ENCODE assay signal across 9 cellular contexts in the genomic region with DNA sequence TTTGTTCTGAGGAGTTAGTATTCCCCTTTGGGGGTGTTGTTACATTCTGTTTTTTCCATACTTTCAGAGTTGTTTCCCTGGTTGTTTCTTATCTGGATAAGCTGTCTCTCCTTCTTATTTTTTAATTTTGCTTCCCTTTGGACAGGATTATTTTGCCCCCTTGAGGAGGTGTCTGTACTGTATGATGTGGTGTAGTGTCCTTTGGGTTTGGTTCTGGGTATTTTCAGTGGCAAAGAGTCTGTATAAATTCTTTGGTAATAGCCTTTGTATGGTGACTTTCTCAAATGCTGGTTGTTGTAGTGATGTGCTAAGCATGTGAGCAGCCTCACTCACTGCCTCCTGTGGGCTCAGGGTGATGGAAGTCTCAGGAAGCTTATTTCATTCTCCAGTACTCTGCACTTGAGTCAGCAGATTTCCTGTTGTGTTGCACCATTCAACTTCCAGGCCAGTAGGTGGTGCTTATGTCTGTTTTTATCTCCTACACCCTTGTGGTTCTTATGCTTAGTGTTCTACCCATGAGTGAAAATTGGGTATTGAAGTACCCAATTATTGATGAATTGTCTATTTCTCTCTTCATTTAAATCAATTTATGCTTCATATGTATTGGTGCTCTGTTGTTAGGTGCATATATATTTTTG.
A peak's percentile ranks its signal among the peaks of the same experiment; 100 is the strongest.
DNase-seq lines count a peak whose midpoint lies in the region; ATAC-seq and TF ChIP-seq lines count a peak whose summit lies in the region.
"Had no signal": no experiment of that assay in that cellular context is flagged by ENCODE, and none has a peak within 500 bp of the region (broad histone marks: within the 10 kb centered on the region; RNA-seq: fewer than 3 reads in every experiment).

No MANE protein-coding gene starts in this region.

- H3K4me3 Mint-ChIP-seq in activated CD8-positive, alpha-beta T cell treated with anti-CD3 and anti-CD28 coated beads for 36 hours, result no peak overlapping the region

- no peaks in the 10 kb centered on the region for H3K4me1 ChIP-seq in left lung
- no peaks in the 10 kb centered on the region for H3K4me1 ChIP-seq in gastroesophageal sphincter
- H3K4me1 ChIP-seq: adrenal gland had no signal

- H3K4me1 Mint-ChIP-seq in activated CD8-positive, alpha-beta T cell treated with anti-CD3 and anti-CD28 coated beads for 36 hours (ENCODE audit: low read depth), result no peaks in the 10 kb centered on the region

- H3K27me3 Mint-ChIP-seq in activated CD8-positive, alpha-beta T cell treated with anti-CD3 and anti-CD28 coated beads for 36 hours, result peaks cover 6% of the 10 kb centered on the region

- peak; percentile 4 for DNase-seq in NK-92 treated with Interleukin-12 subunit alpha and Interleukin-12 subunit beta, amount 100 ng/mL, for 24 hours (lab: John Stamatoyannopoulos, UW)
- no peak for DNase-seq in NK-92 (lab: John Stamatoyannopoulos, UW; ENCODE audit: unreplicated experiment)
- DNase-seq in activated CD8-positive, alpha-beta T cell treated with anti-CD3 and anti-CD28 coated beads for 36 hours, result peak; percentile 33
- DNase-seq in left lung, result no peak
- DNase-seq in NCI-H2107 treated with DMSO at 0.1 percent for 48 hours (lab: John Stamatoyannopoulos, UW; ENCODE audit: unreplicated experiment), result no peak

- ATAC-seq in GM21423 (IDR thresholded peaks at IDR 0.05; ENCODE audit: unreplicated experiment) (peak; percentile 73), left lung (peak; percentile 86), gastroesophageal sphincter (no peak)
- peak; percentile 73 for ATAC-seq in activated CD8-positive, alpha-beta T cell treated with anti-CD3 and anti-CD28 coated beads for 36 hours

- intact Hi-C loops in activated CD8-positive, alpha-beta T cell treated with anti-CD3 and anti-CD28 coated beads for 36 hours (cut with micrococcal nuclease), result loop anchor here (5.0 kb wide), 1 partner anchor 176 kb away; no protein-coding TSS in a partner anchor
- intact Hi-C loops in left lung (cut with DNase I), result no loop called here

- TF ChIP-seq POLR2A in gastroesophageal sphincter (IDR thresholded peaks at IDR 0.05), result no peak

- H3K9me3 Mint-ChIP-seq in activated CD8-positive, alpha-beta T cell treated with anti-CD3 and anti-CD28 coated beads for 36 hours, result no peaks in the 10 kb centered on the region

- H3K27ac ChIP-seq in left lung (no peak overlapping the region), gastroesophageal sphincter (no peak overlapping the region)
- H3K27ac ChIP-seq: adrenal gland had no signal

- POLR2A ChIA-PET in activated CD8-positive, alpha-beta T cell treated with anti-CD3 and anti-CD28 coated beads for 36 hours (lab: Charles Lee), result interaction anchor here (1.0 kb wide), 1 partner anchor 231 kb away, joined by 3 read pairs; no protein-coding TSS in a partner anchor

- peak; percentile 54 for TF ChIP-seq CTCF in activated CD8-positive, alpha-beta T cell treated with anti-CD3 and anti-CD28 coated beads for 36 hours (IDR thresholded peaks at IDR 0.05)
- TF ChIP-seq CTCF in left lung (IDR thresholded peaks at IDR 0.05), result peak; percentile 23 to 30
- TF ChIP-seq CTCF in gastroesophageal sphincter (IDR thresholded peaks at IDR 0.05), result no peak

- H3K36me3 ChIP-seq in left lung (no peaks in the 10 kb centered on the region), gastroesophageal sphincter (no peaks in the 10 kb centered on the region)
- H3K36me3 ChIP-seq: adrenal gland had no signal

- peak; percentile 41; the same call in 1 of the 2 replicates for TF ChIP-seq RAD21 in Ishikawa (IDR thresholded peaks at IDR 0.05; ENCODE audit: low read depth)

- no peak overlapping the region for H3K4me3 ChIP-seq in left lung
- H3K4me3 ChIP-seq in gastroesophageal sphincter, result no peak overlapping the region
- H3K4me3 ChIP-seq: adrenal gland had no signal

- peaks cover 0 to 4% of the 10 kb centered on the region in 2 donors for H3K9me3 ChIP-seq in left lung
- H3K9me3 ChIP-seq in gastroesophageal sphincter, result peaks cover 0 to 10% (median 0%) of the 10 kb centered on the region in 3 donors
- H3K9me3 ChIP-seq: adrenal gland had no signal

- TF ChIP-seq EP300 in Ishikawa (IDR thresholded peaks at IDR 0.05; ENCODE audit: borderline replicate concordance) (no peak), gastroesophageal sphincter (IDR thresholded peaks at IDR 0.05) (no peak)

- H3K27me3 ChIP-seq in left lung (no peaks in the 10 kb centered on the region), gastroesophageal sphincter (no peaks in the 10 kb centered on the region)
- H3K27me3 ChIP-seq: adrenal gland had no signal

- H3K27ac Mint-ChIP-seq in activated CD8-positive, alpha-beta T cell treated with anti-CD3 and anti-CD28 coated beads for 36 hours, result no peak overlapping the region

- CTCF ChIA-PET in activated CD8-positive, alpha-beta T cell treated with anti-CD3 and anti-CD28 coated beads for 36 hours (lab: Charles Lee), result interaction anchor here (0.7 to 1.4 kb wide), 3 partner anchors 14 to 184 kb away, joined by 3 to 7 read pairs (median 4); no protein-coding TSS in a partner anchor

- H3K36me3 Mint-ChIP-seq in activated CD8-positive, alpha-beta T cell treated with anti-CD3 and anti-CD28 coated beads for 36 hours (ENCODE audit: low read depth), result no peaks in the 10 kb centered on the region

TF ChIP-seq in Ishikawa, 13 proteins besides CTCF, POLR2A, EP300 and RAD21:
- TF ChIP-seq EGR1 (IDR thresholded peaks at IDR 0.05) (no peak), YY1 (IDR thresholded peaks at IDR 0.05; ENCODE audit: low read depth) (no peak), FOXM1 (IDR thresholded peaks at IDR 0.05; ENCODE audit: borderline replicate concordance, low read depth) (no peak), NFIC (IDR thresholded peaks at IDR 0.05) (no peak), TEAD4 (IDR thresholded peaks at IDR 0.05) (no peak), ZBTB7A (IDR thresholded peaks at IDR 0.05; ENCODE audit: low read depth) (no peak), CEBPB (IDR thresholded peaks at IDR 0.05) (no peak), TAF1 (IDR thresholded peaks at IDR 0.05; ENCODE audit: low read depth) (no peak), CREB1 (IDR thresholded peaks at IDR 0.05; ENCODE audit: low read depth) (no peak), TCF12 (IDR thresholded peaks at IDR 0.05; ENCODE audit: low read depth) (no peak)
- TF ChIP-seq, protein P1, sequence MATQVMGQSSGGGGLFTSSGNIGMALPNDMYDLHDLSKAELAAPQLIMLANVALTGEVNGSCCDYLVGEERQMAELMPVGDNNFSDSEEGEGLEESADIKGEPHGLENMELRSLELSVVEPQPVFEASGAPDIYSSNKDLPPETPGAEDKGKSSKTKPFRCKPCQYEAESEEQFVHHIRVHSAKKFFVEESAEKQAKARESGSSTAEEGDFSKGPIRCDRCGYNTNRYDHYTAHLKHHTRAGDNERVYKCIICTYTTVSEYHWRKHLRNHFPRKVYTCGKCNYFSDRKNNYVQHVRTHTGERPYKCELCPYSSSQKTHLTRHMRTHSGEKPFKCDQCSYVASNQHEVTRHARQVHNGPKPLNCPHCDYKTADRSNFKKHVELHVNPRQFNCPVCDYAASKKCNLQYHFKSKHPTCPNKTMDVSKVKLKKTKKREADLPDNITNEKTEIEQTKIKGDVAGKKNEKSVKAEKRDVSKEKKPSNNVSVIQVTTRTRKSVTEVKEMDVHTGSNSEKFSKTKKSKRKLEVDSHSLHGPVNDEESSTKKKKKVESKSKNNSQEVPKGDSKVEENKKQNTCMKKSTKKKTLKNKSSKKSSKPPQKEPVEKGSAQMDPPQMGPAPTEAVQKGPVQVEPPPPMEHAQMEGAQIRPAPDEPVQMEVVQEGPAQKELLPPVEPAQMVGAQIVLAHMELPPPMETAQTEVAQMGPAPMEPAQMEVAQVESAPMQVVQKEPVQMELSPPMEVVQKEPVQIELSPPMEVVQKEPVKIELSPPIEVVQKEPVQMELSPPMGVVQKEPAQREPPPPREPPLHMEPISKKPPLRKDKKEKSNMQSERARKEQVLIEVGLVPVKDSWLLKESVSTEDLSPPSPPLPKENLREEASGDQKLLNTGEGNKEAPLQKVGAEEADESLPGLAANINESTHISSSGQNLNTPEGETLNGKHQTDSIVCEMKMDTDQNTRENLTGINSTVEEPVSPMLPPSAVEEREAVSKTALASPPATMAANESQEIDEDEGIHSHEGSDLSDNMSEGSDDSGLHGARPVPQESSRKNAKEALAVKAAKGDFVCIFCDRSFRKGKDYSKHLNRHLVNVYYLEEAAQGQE (IDR thresholded peaks at IDR 0.05; ENCODE audit: low read depth), result no peak
- TF ChIP-seq, protein P2, sequence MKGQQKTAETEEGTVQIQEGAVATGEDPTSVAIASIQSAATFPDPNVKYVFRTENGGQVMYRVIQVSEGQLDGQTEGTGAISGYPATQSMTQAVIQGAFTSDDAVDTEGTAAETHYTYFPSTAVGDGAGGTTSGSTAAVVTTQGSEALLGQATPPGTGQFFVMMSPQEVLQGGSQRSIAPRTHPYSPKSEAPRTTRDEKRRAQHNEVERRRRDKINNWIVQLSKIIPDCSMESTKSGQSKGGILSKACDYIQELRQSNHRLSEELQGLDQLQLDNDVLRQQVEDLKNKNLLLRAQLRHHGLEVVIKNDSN (IDR thresholded peaks at IDR 0.05), result no peak
- TF ChIP-seq, protein P3, sequence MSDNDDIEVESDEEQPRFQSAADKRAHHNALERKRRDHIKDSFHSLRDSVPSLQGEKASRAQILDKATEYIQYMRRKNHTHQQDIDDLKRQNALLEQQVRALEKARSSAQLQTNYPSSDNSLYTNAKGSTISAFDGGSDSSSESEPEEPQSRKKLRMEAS (IDR thresholded peaks at IDR 0.05), result no peak

Comparison
In these comparisons a context has a peak if more than half of its experiments do, and no peak if none do; other contexts are left out.
1. DNase-seq: peak in NK-92 treated with Interleukin-12 subunit alpha and Interleukin-12 subunit beta, amount 100 ng/mL, for 24 hours (single experiment) and activated CD8-positive, alpha-beta T cell treated with anti-CD3 and anti-CD28 coated beads for 36 hours (single experiment); none in NK-92 (single experiment), left lung (0 of 2) and NCI-H2107 treated with DMSO at 0.1 percent for 48 hours (single experiment).
2. CTCF ChIP-seq: peak in activated CD8-positive, alpha-beta T cell treated with anti-CD3 and anti-CD28 coated beads for 36 hours (single experiment) and left lung (2 of 2); none in gastroesophageal sphincter (0 of 4).